1 cellular context compared by ENCODE assay signal in genomic region chr5:93794954-93795353, GRCh38.
TF ChIP-seq lines count a peak whose summit lies in the region.

No MANE protein-coding gene starts in this region.

TF ChIP-seq in GM23338, 12 proteins besides CTCF, POLR2A, EP300 and RAD21 (continued from another document):
- TF ChIP-seq ZNF462 (CRISPR knock-in tag; IDR thresholded peaks at IDR 0.05): no peak
- TF ChIP-seq POLR2AphosphoS5 (IDR thresholded peaks at IDR 0.05; ENCODE audit: low read depth): no peak
- TF ChIP-seq STAT1 (IDR thresholded peaks at IDR 0.05; ENCODE audit: unreplicated experiment): no peak
- no peak for TF ChIP-seq ZNF114 (CRISPR knock-in tag; IDR thresholded peaks at IDR 0.05)
- TF ChIP-seq, protein P1, sequence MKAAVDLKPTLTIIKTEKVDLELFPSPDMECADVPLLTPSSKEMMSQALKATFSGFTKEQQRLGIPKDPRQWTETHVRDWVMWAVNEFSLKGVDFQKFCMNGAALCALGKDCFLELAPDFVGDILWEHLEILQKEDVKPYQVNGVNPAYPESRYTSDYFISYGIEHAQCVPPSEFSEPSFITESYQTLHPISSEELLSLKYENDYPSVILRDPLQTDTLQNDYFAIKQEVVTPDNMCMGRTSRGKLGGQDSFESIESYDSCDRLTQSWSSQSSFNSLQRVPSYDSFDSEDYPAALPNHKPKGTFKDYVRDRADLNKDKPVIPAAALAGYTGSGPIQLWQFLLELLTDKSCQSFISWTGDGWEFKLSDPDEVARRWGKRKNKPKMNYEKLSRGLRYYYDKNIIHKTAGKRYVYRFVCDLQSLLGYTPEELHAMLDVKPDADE (IDR thresholded peaks at IDR 0.05): no peak
- TF ChIP-seq, protein P2, sequence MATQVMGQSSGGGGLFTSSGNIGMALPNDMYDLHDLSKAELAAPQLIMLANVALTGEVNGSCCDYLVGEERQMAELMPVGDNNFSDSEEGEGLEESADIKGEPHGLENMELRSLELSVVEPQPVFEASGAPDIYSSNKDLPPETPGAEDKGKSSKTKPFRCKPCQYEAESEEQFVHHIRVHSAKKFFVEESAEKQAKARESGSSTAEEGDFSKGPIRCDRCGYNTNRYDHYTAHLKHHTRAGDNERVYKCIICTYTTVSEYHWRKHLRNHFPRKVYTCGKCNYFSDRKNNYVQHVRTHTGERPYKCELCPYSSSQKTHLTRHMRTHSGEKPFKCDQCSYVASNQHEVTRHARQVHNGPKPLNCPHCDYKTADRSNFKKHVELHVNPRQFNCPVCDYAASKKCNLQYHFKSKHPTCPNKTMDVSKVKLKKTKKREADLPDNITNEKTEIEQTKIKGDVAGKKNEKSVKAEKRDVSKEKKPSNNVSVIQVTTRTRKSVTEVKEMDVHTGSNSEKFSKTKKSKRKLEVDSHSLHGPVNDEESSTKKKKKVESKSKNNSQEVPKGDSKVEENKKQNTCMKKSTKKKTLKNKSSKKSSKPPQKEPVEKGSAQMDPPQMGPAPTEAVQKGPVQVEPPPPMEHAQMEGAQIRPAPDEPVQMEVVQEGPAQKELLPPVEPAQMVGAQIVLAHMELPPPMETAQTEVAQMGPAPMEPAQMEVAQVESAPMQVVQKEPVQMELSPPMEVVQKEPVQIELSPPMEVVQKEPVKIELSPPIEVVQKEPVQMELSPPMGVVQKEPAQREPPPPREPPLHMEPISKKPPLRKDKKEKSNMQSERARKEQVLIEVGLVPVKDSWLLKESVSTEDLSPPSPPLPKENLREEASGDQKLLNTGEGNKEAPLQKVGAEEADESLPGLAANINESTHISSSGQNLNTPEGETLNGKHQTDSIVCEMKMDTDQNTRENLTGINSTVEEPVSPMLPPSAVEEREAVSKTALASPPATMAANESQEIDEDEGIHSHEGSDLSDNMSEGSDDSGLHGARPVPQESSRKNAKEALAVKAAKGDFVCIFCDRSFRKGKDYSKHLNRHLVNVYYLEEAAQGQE (IDR thresholded peaks at IDR 0.05; ENCODE audit: unreplicated experiment): no peak
- TF ChIP-seq JUNB (IDR thresholded peaks at IDR 0.05; ENCODE audit: unreplicated experiment): no peak
